Comparison of ENCODE assay signal across 1 cellular context in genomic region chr10:80417247-80417646, GRCh38. TPM values are rescaled to one million over a fixed set of nuclear protein-coding genes. Genes with fewer than 3 reads are reported as not detected.
"Had no signal": no experiment of that assay in that cellular context is flagged by ENCODE, and none has a peak within 500 bp of the region (broad histone marks: within the 10 kb centered on the region; RNA-seq: fewer than 3 reads in every experiment).

No MANE protein-coding gene starts in this region.

RNA-seq across cellular contexts. Expression of gene PRXL2A, which starts 8.9 kb away (rescaled TPM):
- total RNA-seq: PC-3 had no signal

RNA-seq across cellular contexts. Expression of gene TSPAN14, which starts 36.9 kb away (rescaled TPM):
- total RNA-seq: PC-3 had no signal
